Comparison of ENCODE assay signal across 9 cellular contexts in the genomic region with DNA sequence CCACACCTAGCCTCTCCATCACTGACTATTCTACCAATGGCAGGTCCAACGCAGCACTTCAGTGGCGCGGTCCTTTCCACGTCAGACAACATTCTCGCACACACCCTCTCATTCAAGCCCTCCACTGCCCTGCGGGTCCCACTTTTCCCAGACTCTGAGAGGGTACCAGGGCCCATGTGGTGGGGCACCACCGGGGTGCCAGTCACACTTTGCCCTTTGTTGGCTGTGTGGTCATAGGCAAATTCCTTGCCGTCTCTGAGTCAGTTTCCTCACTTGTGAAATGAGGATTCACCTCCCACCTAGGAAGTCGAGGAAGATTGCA. TPM values are rescaled to one million over a fixed set of nuclear protein-coding genes. Genes with fewer than 3 reads are reported as not detected.
A peak's percentile ranks its signal among the peaks of the same experiment; 100 is the strongest.
DNase-seq lines count a peak whose midpoint lies in the region; ATAC-seq lines count a peak whose summit lies in the region.
"Had no signal": no experiment of that assay in that cellular context is flagged by ENCODE, and none has a peak within 500 bp of the region (broad histone marks: within the 10 kb centered on the region; RNA-seq: fewer than 3 reads in every experiment).

No MANE protein-coding gene starts in this region.

- no peaks in the 10 kb centered on the region for H3K36me3 Mint-ChIP-seq in activated CD4-positive, alpha-beta T cell treated with anti-CD3 and anti-CD28 coated beads, Interleukin-2, amount 10 ng/mL, durations not matched to agents 24 days and 14 days (ENCODE audit: low read depth)
- H3K36me3 Mint-ChIP-seq in activated naive CD8-positive, alpha-beta T cell = no peaks in the 10 kb centered on the region

- H3K4me1 ChIP-seq in iPS-18a (ENCODE audit: control insufficient read depth, low read depth, low read length) = peaks cover 5% of the 10 kb centered on the region
- H3K4me1 ChIP-seq in subcutaneous abdominal adipose tissue (ENCODE audit: control insufficient read depth in 5 of 5, insufficient read depth in 5 of 5, low read length in 5 of 5) = peaks cover 15 to 68% (median 66%) of the 10 kb centered on the region in 5 donors

- ATAC-seq in HG02981 (IDR thresholded peaks at IDR 0.05; ENCODE audit: unreplicated experiment) = no peak

- intact Hi-C loops in activated CD4-positive, alpha-beta T cell treated with anti-CD3 and anti-CD28 coated beads, Interleukin-2, amount 10 ng/mL, durations not matched to agents 24 days and 14 days (cut with micrococcal nuclease) = no loop called here

- peaks cover 5% of the 10 kb centered on the region for H3K4me1 Mint-ChIP-seq in activated CD4-positive, alpha-beta T cell treated with anti-CD3 and anti-CD28 coated beads, Interleukin-2, amount 10 ng/mL, durations not matched to agents 24 days and 14 days
- H3K4me1 Mint-ChIP-seq in activated naive CD8-positive, alpha-beta T cell (ENCODE audit: low read depth) = peaks cover 15% of the 10 kb centered on the region

- H3K27me3 Mint-ChIP-seq in activated CD4-positive, alpha-beta T cell treated with anti-CD3 and anti-CD28 coated beads, Interleukin-2, amount 10 ng/mL, durations not matched to agents 24 days and 14 days = peaks cover 13% of the 10 kb centered on the region
- H3K27me3 Mint-ChIP-seq in activated naive CD8-positive, alpha-beta T cell = no peaks in the 10 kb centered on the region

- peak overlapping the region; percentile 89 for H3K4me3 Mint-ChIP-seq in activated CD4-positive, alpha-beta T cell treated with anti-CD3 and anti-CD28 coated beads, Interleukin-2, amount 10 ng/mL, durations not matched to agents 24 days and 14 days
- H3K4me3 Mint-ChIP-seq in activated naive CD8-positive, alpha-beta T cell = peak overlapping the region; percentile 54

- no peak overlapping the region for H3K27ac Mint-ChIP-seq in activated CD4-positive, alpha-beta T cell treated with anti-CD3 and anti-CD28 coated beads, Interleukin-2, amount 10 ng/mL, durations not matched to agents 24 days and 14 days
- no peak overlapping the region for H3K27ac Mint-ChIP-seq in activated naive CD8-positive, alpha-beta T cell

- H3K36me3 ChIP-seq in iPS-18a (ENCODE audit: control insufficient read depth, low read depth, low read length) (no peaks in the 10 kb centered on the region), subcutaneous abdominal adipose tissue (ENCODE audit: control insufficient read depth in 5 of 5, insufficient read depth in 5 of 5, low read length in 5 of 5) (no peaks in the 10 kb centered on the region)

- DNase-seq in activated CD4-positive, alpha-beta T cell treated with anti-CD3 and anti-CD28 coated beads, Interleukin-2, amount 10 ng/mL, durations not matched to agents 24 days and 14 days = no peak
- no peak for DNase-seq in activated CD4-positive, alpha-beta T cell treated with anti-CD3 and anti-CD28 coated beads for 1 hour
- DNase-seq in DMS114 treated with DMSO at 0.1 percent for 48 hours (lab: John Stamatoyannopoulos, UW; ENCODE audit: unreplicated experiment) = no peak
- no peak for DNase-seq in effector CD8-positive, alpha-beta T cell (lab: John Stamatoyannopoulos, UW)

- H3K27me3 ChIP-seq in iPS-18a (ENCODE audit: control insufficient read depth, insufficient read depth, low read length) (peaks cover 6% of the 10 kb centered on the region), subcutaneous abdominal adipose tissue (ENCODE audit: control insufficient read depth in 5 of 5, insufficient read depth in 4 of 5, low read length in 5 of 5) (no peaks in the 10 kb centered on the region)

- H3K9me3 ChIP-seq in iPS-18a (ENCODE audit: control insufficient read depth, low read depth, low read length) (no peaks in the 10 kb centered on the region), subcutaneous abdominal adipose tissue (ENCODE audit: control insufficient read depth in 5 of 5, low read length in 5 of 5) (no peaks in the 10 kb centered on the region)

- H3K9ac ChIP-seq in iPS-18a (ENCODE audit: low read length) = no peak overlapping the region
- H3K9ac ChIP-seq in subcutaneous abdominal adipose tissue (ENCODE audit: low read length in 5 of 5) = peak overlapping the region in 3 of 5 donors; percentile 73 to 83 (median 78)

- no peaks in the 10 kb centered on the region for H3K9me3 Mint-ChIP-seq in activated CD4-positive, alpha-beta T cell treated with anti-CD3 and anti-CD28 coated beads, Interleukin-2, amount 10 ng/mL, durations not matched to agents 24 days and 14 days
- no peaks in the 10 kb centered on the region for H3K9me3 Mint-ChIP-seq in activated naive CD8-positive, alpha-beta T cell (ENCODE audit: low read depth)

- H3K4me3 ChIP-seq in iPS-18a (ENCODE audit: low read length) = peak overlapping the region; percentile 56
- peak overlapping the region; percentile 35 to 90 (median 78) for H3K4me3 ChIP-seq in subcutaneous abdominal adipose tissue (ENCODE audit: low read depth in 1 of 5, low read length in 5 of 5)

- H3K27ac ChIP-seq in iPS-18a (ENCODE audit: low read length) = no peak overlapping the region
- peak overlapping the region; percentile 62 for H3K27ac ChIP-seq in subcutaneous abdominal adipose tissue (ENCODE audit: low read depth, low read length)
- H3K27ac ChIP-seq: HL-60 had no signal

RNA-seq across cellular contexts. Expression of gene PLCD3, which starts 1.1 kb away (rescaled TPM):
- 4.9 and 5.8 TPM in 2 replicates for total RNA-seq in activated CD4-positive, alpha-beta T cell treated with anti-CD3 and anti-CD28 coated beads, Interleukin-2, amount 10 ng/mL, durations not matched to agents 24 days and 14 days

RNA-seq across cellular contexts. Expression of gene ACBD4, which starts 4.2 kb away (rescaled TPM):
- 13.5 and 14.7 TPM in 2 replicates for total RNA-seq in activated CD4-positive, alpha-beta T cell treated with anti-CD3 and anti-CD28 coated beads, Interleukin-2, amount 10 ng/mL, durations not matched to agents 24 days and 14 days

RNA-seq across cellular contexts. Expression of gene HEXIM1, which starts 17.0 kb away (rescaled TPM):
- total RNA-seq in activated CD4-positive, alpha-beta T cell treated with anti-CD3 and anti-CD28 coated beads, Interleukin-2, amount 10 ng/mL, durations not matched to agents 24 days and 14 days = 47.3 and 48.0 TPM in 2 replicates

RNA-seq across cellular contexts. Expression of gene HEXIM2, which starts 30.4 kb away (rescaled TPM):
- total RNA-seq in activated CD4-positive, alpha-beta T cell treated with anti-CD3 and anti-CD28 coated beads, Interleukin-2, amount 10 ng/mL, durations not matched to agents 24 days and 14 days = 6.7 and 7.0 TPM in 2 replicates
